8 cellular contexts compared by ENCODE assay signal in genomic region chr21:29499734-29500343, GRCh38.
DNase-seq lines count a peak whose midpoint lies in the region; ATAC-seq and TF ChIP-seq lines count a peak whose summit lies in the region.

No MANE protein-coding gene starts in this region.

- TF ChIP-seq CTCF in thyroid gland (IDR thresholded peaks at IDR 0.05) (no peak), transverse colon (IDR thresholded peaks at IDR 0.05) (peak in 1 of 5 experiments; percentile 17)

- H3K4me3 ChIP-seq in thyroid gland (replicated peaks in 1 of 3) (no peak overlapping the region), transverse colon (no peak overlapping the region)

- no peak overlapping the region for H3K27ac ChIP-seq in thyroid gland
- no peak overlapping the region for H3K27ac ChIP-seq in transverse colon

- H3K36me3 ChIP-seq in thyroid gland (no peaks in the 10 kb centered on the region), transverse colon (no peaks in the 10 kb centered on the region)

- intact Hi-C loops in thyroid gland (cut with DNase I): no loop called here
- intact Hi-C loops in transverse colon (cut with DNase I; ENCODE audit: low total_unique reads): loop anchor here (5.0 kb wide), 1 partner anchor 1177 kb away; no protein-coding TSS in a partner anchor

- TF ChIP-seq POLR2A in thyroid gland (IDR thresholded peaks at IDR 0.05) (no peak), transverse colon (IDR thresholded peaks at IDR 0.05) (no peak)

- no peak for TF ChIP-seq EP300 in transverse colon (IDR thresholded peaks at IDR 0.05; ENCODE audit: low read depth)

- no peaks in the 10 kb centered on the region for H3K27me3 ChIP-seq in thyroid gland
- H3K27me3 ChIP-seq in transverse colon: no peaks in the 10 kb centered on the region

- peak; percentile 60 for ATAC-seq in HG03354 (IDR thresholded peaks at IDR 0.05; ENCODE audit: poor library complexity, severe bottlenecking, unreplicated experiment)
- ATAC-seq in SK-N-SH treated with all-trans-retinoic acid at 6 μM for 48 hours: peak; percentile 71
- no peak for ATAC-seq in HG02763 (IDR thresholded peaks at IDR 0.05; ENCODE audit: unreplicated experiment)
- no peak for ATAC-seq in GM19035 (IDR thresholded peaks at IDR 0.05; ENCODE audit: unreplicated experiment)

- H3K9me3 ChIP-seq in thyroid gland (no peaks in the 10 kb centered on the region), transverse colon (no peaks in the 10 kb centered on the region)

- no peaks in the 10 kb centered on the region for H3K4me1 ChIP-seq in thyroid gland
- no peaks in the 10 kb centered on the region for H3K4me1 ChIP-seq in transverse colon

- DNase-seq in DMS114 treated with DMSO at 0.1 percent for 48 hours (lab: John Stamatoyannopoulos, UW; ENCODE audit: unreplicated experiment): peak; percentile 0
- peak; percentile 30 for DNase-seq in hepatic stellate cell (ENCODE audit: low spot score)
- no peak for DNase-seq in thyroid gland
- no peak for DNase-seq in transverse colon

- WGBS in thyroid gland, 2 donors: 82 to 86% methylated on average over 10 of the region's 10 CpGs
- 91 to 100% methylated on average over 1 to 10 of the region's 10 CpGs for WGBS in transverse colon (ENCODE audit: low coverage in 1 of 2), 2 donors

- in situ Hi-C loops in transverse colon (cut with MboI; ENCODE audit: low pct_ligation_motif_present in 1 of 4, low pct_unique_long_range_greater_than_20kb in 1 of 4, low sequenced_read_pairs in 3 of 4): loop anchor here in 1 of 4 donors (25.0 kb wide), 1 partner anchor 337 kb away; no protein-coding TSS in a partner anchor

TF ChIP-seq in SK-N-SH treated with all-trans-retinoic acid at 6 μM for 48 hours, 23 proteins besides CTCF, POLR2A, EP300 and RAD21:
- TF ChIP-seq ZFP30 (CRISPR knock-in tag; IDR thresholded peaks at IDR 0.05): no peak
- TF ChIP-seq TCF4 (CRISPR knock-in tag; IDR thresholded peaks at IDR 0.05; ENCODE audit: borderline replicate concordance): no peak
- TF ChIP-seq TSHZ2 (CRISPR knock-in tag; IDR thresholded peaks at IDR 0.05): no peak
- no peak for TF ChIP-seq CSRNP3 (CRISPR knock-in tag; IDR thresholded peaks at IDR 0.05)
- TF ChIP-seq ISL1 (CRISPR knock-in tag; IDR thresholded peaks at IDR 0.05): no peak
- no peak for TF ChIP-seq PPARA (CRISPR knock-in tag; IDR thresholded peaks at IDR 0.05; ENCODE audit: borderline replicate concordance)
- no peak for TF ChIP-seq PATZ1 (CRISPR knock-in tag; IDR thresholded peaks at IDR 0.05; ENCODE audit: borderline replicate concordance)
- TF ChIP-seq CREB5 (CRISPR knock-in tag; IDR thresholded peaks at IDR 0.05; ENCODE audit: low read depth): no peak
- TF ChIP-seq SNAI2 (CRISPR knock-in tag; IDR thresholded peaks at IDR 0.05): no peak
- no peak for TF ChIP-seq ZFP3 (CRISPR knock-in tag; IDR thresholded peaks at IDR 0.05)
- no peak for TF ChIP-seq ESRRG (CRISPR knock-in tag; IDR thresholded peaks at IDR 0.05)
- no peak for TF ChIP-seq ZC3H10 (CRISPR knock-in tag; IDR thresholded peaks at IDR 0.05)
- no peak for TF ChIP-seq POU6F1 (CRISPR knock-in tag; IDR thresholded peaks at IDR 0.05; ENCODE audit: borderline replicate concordance, low read depth)
- no peak for TF ChIP-seq OSR1 (CRISPR knock-in tag; IDR thresholded peaks at IDR 0.05)
- no peak for TF ChIP-seq ZNF70 (CRISPR knock-in tag; IDR thresholded peaks at IDR 0.05)
- TF ChIP-seq RARB (CRISPR knock-in tag; IDR thresholded peaks at IDR 0.05): no peak
- TF ChIP-seq BACH2 (CRISPR knock-in tag; IDR thresholded peaks at IDR 0.05; ENCODE audit: borderline replicate concordance): no peak
- no peak for TF ChIP-seq ARNTL (CRISPR knock-in tag; IDR thresholded peaks at IDR 0.05; ENCODE audit: borderline replicate concordance, low read depth)
- TF ChIP-seq GLIS3 (CRISPR knock-in tag; IDR thresholded peaks at IDR 0.05): no peak

Comparison
In these comparisons a context has a peak if more than half of its experiments do, and no peak if none do; other contexts are left out.
1. DNase-seq: peak in DMS114 treated with DMSO at 0.1 percent for 48 hours (single experiment) and hepatic stellate cell (single experiment); none in thyroid gland (0 of 2) and transverse colon (single experiment).
2. ATAC-seq: peak in HG03354 (single experiment) and SK-N-SH treated with all-trans-retinoic acid at 6 μM for 48 hours (single experiment); none in HG02763 (single experiment) and GM19035 (single experiment).